ENCODE assay signal across 6 cellular contexts in genomic region chr5:65288657-65289056, GRCh38.
"Had no signal": no experiment of that assay in that cellular context is flagged by ENCODE, and none has a peak within 500 bp of the region (broad histone marks: within the 10 kb centered on the region; RNA-seq: fewer than 3 reads in every experiment).

No MANE protein-coding gene starts in this region.

- DNase-seq: GM23248, GOT3, H9, HCEC 1CT, KBM-7 had no signal

- H3K4me3 Mint-ChIP-seq: H9, IgD-negative memory B cell had no signal

- H3K4me1 Mint-ChIP-seq: H9, IgD-negative memory B cell had no signal

- H3K27ac Mint-ChIP-seq: H9, IgD-negative memory B cell had no signal

- H3K9me3 Mint-ChIP-seq: H9, IgD-negative memory B cell had no signal

- H3K27me3 Mint-ChIP-seq: IgD-negative memory B cell had no signal
